10 cellular contexts compared by ENCODE assay signal in the genomic region with DNA sequence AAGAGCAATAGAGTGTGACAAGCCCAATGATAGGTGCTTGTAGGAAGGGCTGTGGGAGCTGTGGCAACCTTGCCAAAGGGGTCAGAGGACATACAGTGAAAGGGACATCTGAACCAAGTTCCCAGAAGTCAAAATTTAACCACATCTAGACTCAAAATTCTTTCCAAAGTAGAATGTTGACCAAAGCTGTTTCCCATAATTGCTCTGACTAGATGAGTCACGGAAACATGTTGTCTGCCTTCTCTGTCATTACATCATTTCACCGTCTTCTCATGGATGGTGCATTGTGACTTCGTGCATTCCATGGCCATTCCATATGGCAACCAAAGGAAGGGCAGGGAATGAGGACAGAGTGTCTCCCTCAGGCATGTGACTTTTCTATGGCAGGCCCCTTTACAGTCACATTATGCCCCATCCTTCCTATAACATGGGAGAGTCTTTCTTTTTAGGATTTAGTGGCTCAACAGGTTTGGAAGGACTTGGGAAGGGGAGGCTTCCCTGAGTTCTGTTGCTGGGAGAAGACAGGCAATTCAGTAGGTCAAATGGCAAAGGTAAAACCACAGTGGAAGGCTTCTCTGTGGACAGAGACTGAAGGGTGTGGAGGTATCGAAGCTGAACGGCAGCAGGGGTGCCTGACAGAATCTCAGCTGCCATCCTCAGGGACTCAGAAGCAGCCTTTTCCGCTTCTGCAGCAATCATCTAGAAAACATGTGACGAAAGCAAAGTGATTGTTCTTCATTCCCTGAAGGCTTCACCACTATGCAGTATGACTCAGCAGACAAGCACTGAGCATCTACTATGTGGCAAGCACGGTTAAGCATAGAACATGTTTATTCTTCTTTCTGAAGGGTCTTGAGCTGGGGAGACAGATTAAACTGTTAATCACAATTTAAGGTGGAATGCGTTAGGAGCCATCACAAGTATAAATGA. TPM values are rescaled to one million over a fixed set of nuclear protein-coding genes. Genes with fewer than 3 reads are reported as not detected.
A peak's percentile ranks its signal among the peaks of the same experiment; 100 is the strongest.
DNase-seq lines count a peak whose midpoint lies in the region; TF ChIP-seq lines count a peak whose summit lies in the region.
"Had no signal": no experiment of that assay in that cellular context is flagged by ENCODE, and none has a peak within 500 bp of the region (broad histone marks: within the 10 kb centered on the region; RNA-seq: fewer than 3 reads in every experiment).

No MANE protein-coding gene starts in this region.

- H3K79me2 ChIP-seq in fibroblast of lung (ENCODE audit: control insufficient read depth, insufficient read depth, low read length): no peaks in the 10 kb centered on the region

- no peak for TF ChIP-seq CTCF in fibroblast of lung (conservative IDR thresholded peaks at IDR 0.05 in 1 of 2, IDR thresholded peaks at IDR 0.05 in 1 of 2; ENCODE audit: low read depth in 1 of 2, low read length in 2 of 2)

- DNase-seq in AML-193 (lab: John Stamatoyannopoulos, UW) (peak; percentile 48 to 53), HCEC 1CT (peak; percentile 56), OCI-M1 (lab: John Stamatoyannopoulos, UW) (peak; percentile 77), fibroblast of lung (ENCODE audit: low read depth in 2 of 2) (peak; percentile 3 to 40), HEK293T (ENCODE audit: extremely low spot score) (no peak), NCI-H2029 (lab: John Stamatoyannopoulos, UW) (no peak), HPDE6-E6E7 (ENCODE audit: extremely low spot score) (no peak)
- DNase-seq in activated effector memory CD4-positive, alpha-beta T cell treated with Interleukin-2 at 50 U/mL for 16 hours: no peak
- DNase-seq: NCI-H345, stomach had no signal

- no peaks in the 10 kb centered on the region for H3K27me3 ChIP-seq in fibroblast of lung (ENCODE audit: control insufficient read depth, insufficient read depth, low read length)
- H3K27me3 ChIP-seq: stomach had no signal

- H2AFZ ChIP-seq in fibroblast of lung (ENCODE audit: low read length): no peak overlapping the region

- H3K9ac ChIP-seq in fibroblast of lung (ENCODE audit: insufficient read depth, low read length): no peak overlapping the region

- POLR2A ChIA-PET in HEK293T (lab: Yijun Ruan, JAX): no interaction called here

- no peaks in the 10 kb centered on the region for H4K20me1 ChIP-seq in fibroblast of lung (ENCODE audit: control insufficient read depth, extremely low read depth, insufficient read depth, low read length)

- CTCF ChIA-PET in HEK293T (lab: Yijun Ruan, JAX): no interaction called here

- no peaks in the 10 kb centered on the region for H3K4me1 ChIP-seq in fibroblast of lung (ENCODE audit: control insufficient read depth, extremely low read depth, insufficient read depth, low read length)

- H3K9me3 ChIP-seq in fibroblast of lung (ENCODE audit: control insufficient read depth, insufficient read depth, low read depth, low read length): no peaks in the 10 kb centered on the region
- H3K9me3 ChIP-seq: stomach had no signal

- H3K4me3 ChIP-seq in fibroblast of lung (replicated peaks in 1 of 4; ENCODE audit: control extremely low read depth in 1 of 4, insufficient read depth in 1 of 4, low read depth in 3 of 4, low read length in 4 of 4): no peak overlapping the region
- H3K4me3 ChIP-seq: stomach had no signal

- H3K4me2 ChIP-seq in fibroblast of lung (ENCODE audit: extremely low read depth, insufficient read depth, low read length): no peak overlapping the region

- H3K27ac ChIP-seq in fibroblast of lung (ENCODE audit: insufficient read depth, low read length): no peak overlapping the region
- H3K27ac ChIP-seq: stomach had no signal

- H3K36me3 ChIP-seq in fibroblast of lung (ENCODE audit: control insufficient read depth, insufficient read depth, low read length): no peaks in the 10 kb centered on the region
- H3K36me3 ChIP-seq: stomach had no signal

TF ChIP-seq in HEK293T, 16 proteins besides CTCF, POLR2A, EP300 and RAD21:
- TF ChIP-seq SUZ12 (IDR thresholded peaks at IDR 0.05) (no peak), BHLHE40 (IDR thresholded peaks at IDR 0.05; ENCODE audit: borderline replicate concordance) (no peak), FOXK2 (IDR thresholded peaks at IDR 0.05) (no peak), FOXA1 (IDR thresholded peaks at IDR 0.05) (no peak), SP1 (IDR thresholded peaks at IDR 0.05) (no peak)

RNA-seq across cellular contexts. Expression of a gene that starts 24.7 kb away (rescaled TPM):
- not detected in 2 replicates for total RNA-seq in fibroblast of lung
- not detected in 2 replicates for polyA plus RNA-seq in fibroblast of lung
- polyA plus RNA-seq in fibroblast of lung (2012): not detected in 2 replicates
- polyA minus RNA-seq in fibroblast of lung (ENCODE audit: low replicate concordance): not detected in 2 replicates
- polyA plus RNA-seq: stomach had no signal

RNA-seq across cellular contexts. Expression of a gene that starts 40.6 kb away (rescaled TPM):
- total RNA-seq in fibroblast of lung: not detected in 2 replicates
- not detected in 2 replicates for polyA plus RNA-seq in fibroblast of lung
- polyA plus RNA-seq in fibroblast of lung (2012): not detected in 2 replicates
- not detected in 2 replicates for polyA minus RNA-seq in fibroblast of lung (ENCODE audit: low replicate concordance)

Comparison
In these comparisons a context has a peak if more than half of its experiments do, and no peak if none do; other contexts are left out.
1. DNase-seq: peak in AML-193 (2 of 2), HCEC 1CT (single experiment), OCI-M1 (single experiment) and fibroblast of lung (2 of 2); none in activated effector memory CD4-positive, alpha-beta T cell treated with Interleukin-2 at 50 U/mL for 16 hours (single experiment), HEK293T (single experiment), NCI-H2029 (single experiment) and HPDE6-E6E7 (single experiment).